In the genomic region with DNA sequence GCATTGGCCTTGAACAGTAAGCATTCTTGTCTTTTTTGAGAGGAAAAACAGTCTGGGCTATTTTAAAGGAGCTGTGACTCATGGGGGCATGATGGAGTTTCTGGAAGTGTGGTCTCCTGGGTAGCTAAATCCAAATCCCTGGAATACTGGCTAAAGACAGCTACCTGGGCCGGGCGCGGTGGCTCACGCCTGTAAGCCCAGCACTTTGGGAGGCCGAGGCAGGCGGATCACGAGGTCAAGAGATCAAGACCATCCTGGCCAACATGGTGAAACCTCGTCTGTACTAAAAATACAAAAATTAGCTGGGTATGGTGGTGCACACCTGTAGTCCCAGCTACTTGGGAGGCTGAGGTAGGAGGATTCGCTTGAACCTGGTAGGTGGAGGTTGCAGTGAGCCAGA, we compare ENCODE assay signal across 2 cellular contexts. TPM values are rescaled to one million over a fixed set of nuclear protein-coding genes. Genes with fewer than 3 reads are reported as not detected.
"Had no signal": no experiment of that assay in that cellular context is flagged by ENCODE, and none has a peak within 500 bp of the region (broad histone marks: within the 10 kb centered on the region; RNA-seq: fewer than 3 reads in every experiment).

No MANE protein-coding gene starts in this region.

RNA-seq across cellular contexts. Expression of a gene that starts 8.3 kb away (rescaled TPM):
- total RNA-seq: RPMI7951, SJCRH30 had no signal
